In genomic region chrX:6257025-6257424, GRCh38 we compare ENCODE assay signal across 25 cellular contexts. TPM values are rescaled to one million over a fixed set of nuclear protein-coding genes. Genes with fewer than 3 reads are reported as not detected.
"Had no signal": no experiment of that assay in that cellular context is flagged by ENCODE, and none has a peak within 500 bp of the region (broad histone marks: within the 10 kb centered on the region; RNA-seq: fewer than 3 reads in every experiment).

No MANE protein-coding gene starts in this region.

- H3K36me3 ChIP-seq: left ventricle myocardium inferior, ovary, right atrium auricular region, right lobe of liver, stomach, thyroid gland, transverse colon, upper lobe of left lung, vagina had no signal

- H3K9me3 ChIP-seq: left ventricle myocardium inferior, mucosa of descending colon, ovary, right lobe of liver, stomach, testis, thyroid gland, transverse colon, vagina had no signal

- DNase-seq: islet precursor cell; left ventricle myocardium inferior; midbrain; mucosa of descending colon; naive thymus-derived CD4-positive, alpha-beta T cell; ovary; right lobe of liver; stimulated activated CD4-positive, alpha-beta T cell treated with anti-CD3 and anti-CD28 coated beads, Interleukin-1b, Interleukin-23, amount 100 ng/mL, for 48 hours; stimulated activated CD4-positive, alpha-beta T cell treated with anti-CD3 and anti-CD28 coated beads, Interleukin-2, amount 100 ng/mL, for 48 hours; stimulated activated naive B cell treated with anti-CD40 and anti-IgM and Interleukin-4, amounts not matched to agents 10 μg/mL and 1 μg/mL and 100 μg/mL, for 72 hours; stimulated activated naive CD8-positive, alpha-beta T cell treated with anti-CD3 and anti-CD28 coated beads, Interleukin-15, Interleukin-2, amounts not matched to agents 100 U/mL and 50 U/mL, for 24 hours; stomach; testis; thyroid gland; transverse colon; upper lobe of left lung had no signal

- H3K4me1 ChIP-seq: left ventricle myocardium inferior, right atrium auricular region, right lobe of liver, stomach, testis, thyroid gland, transverse colon, upper lobe of left lung, vagina had no signal

- ATAC-seq: mucosa of descending colon; naive thymus-derived CD4-positive, alpha-beta T cell; natural killer cell treated with Interleukin-12 subunit alpha and Interleukin-12 subunit beta and Interleukin-15 and Interleukin-18, amount 100 ng/mL, for 72 hours; right lobe of liver; stimulated activated naive B cell treated with anti-CD40 and anti-IgM and Interleukin-4, amounts not matched to agents 10 μg/mL and 1 μg/mL and 100 μg/mL, for 72 hours; stimulated activated naive CD8-positive, alpha-beta T cell treated with anti-CD3 and anti-CD28 coated beads, Interleukin-15, Interleukin-2, amounts not matched to agents 100 U/mL and 50 U/mL, for 24 hours had no signal

- H3K27me3 Mint-ChIP-seq: naive thymus-derived CD4-positive, alpha-beta T cell; natural killer cell treated with Interleukin-12 subunit alpha and Interleukin-12 subunit beta and Interleukin-15 and Interleukin-18, amount 100 ng/mL, for 72 hours; progenitor cell of endocrine pancreas; stimulated activated naive B cell treated with anti-CD40 and anti-IgM and Interleukin-4, amounts not matched to agents 10 μg/mL and 1 μg/mL and 100 μg/mL, for 72 hours had no signal

- H3K9me3 Mint-ChIP-seq: stimulated activated naive B cell treated with anti-CD40 and anti-IgM and Interleukin-4, amounts not matched to agents 10 μg/mL and 1 μg/mL and 100 μg/mL, for 72 hours had no signal

- H3K27me3 ChIP-seq: hepatocyte, ovary, right atrium auricular region, right lobe of liver, stomach, testis, thyroid gland, transverse colon, upper lobe of left lung, vagina had no signal

- H3K36me3 Mint-ChIP-seq: naive thymus-derived CD4-positive, alpha-beta T cell; natural killer cell treated with Interleukin-12 subunit alpha and Interleukin-12 subunit beta and Interleukin-15 and Interleukin-18, amount 100 ng/mL, for 72 hours; stimulated activated naive B cell treated with anti-CD40 and anti-IgM and Interleukin-4, amounts not matched to agents 10 μg/mL and 1 μg/mL and 100 μg/mL, for 72 hours had no signal

- H3K4me1 Mint-ChIP-seq: naive thymus-derived CD4-positive, alpha-beta T cell; stimulated activated naive B cell treated with anti-CD40 and anti-IgM and Interleukin-4, amounts not matched to agents 10 μg/mL and 1 μg/mL and 100 μg/mL, for 72 hours had no signal

- H3K27ac ChIP-seq: hepatocyte, left ventricle myocardium inferior, ovary, right atrium auricular region, right lobe of liver, stomach, testis, thyroid gland, transverse colon, upper lobe of left lung, vagina had no signal

- H3K27ac Mint-ChIP-seq: naive thymus-derived CD4-positive, alpha-beta T cell; natural killer cell treated with Interleukin-12 subunit alpha and Interleukin-12 subunit beta and Interleukin-15 and Interleukin-18, amount 100 ng/mL, for 72 hours; progenitor cell of endocrine pancreas; stimulated activated naive B cell treated with anti-CD40 and anti-IgM and Interleukin-4, amounts not matched to agents 10 μg/mL and 1 μg/mL and 100 μg/mL, for 72 hours had no signal

- H3K4me3 Mint-ChIP-seq: naive thymus-derived CD4-positive, alpha-beta T cell; natural killer cell treated with Interleukin-12 subunit alpha and Interleukin-12 subunit beta and Interleukin-15 and Interleukin-18, amount 100 ng/mL, for 72 hours; stimulated activated naive B cell treated with anti-CD40 and anti-IgM and Interleukin-4, amounts not matched to agents 10 μg/mL and 1 μg/mL and 100 μg/mL, for 72 hours had no signal

- H3K4me3 ChIP-seq: hepatocyte, left ventricle myocardium inferior, lung, mucosa of descending colon, ovary, right atrium auricular region, right lobe of liver, smooth muscle cell, stomach, testis, thyroid gland, transverse colon, upper lobe of left lung, vagina had no signal

RNA-seq across cellular contexts. Expression of gene NLGN4X, which starts 28.4 kb away (rescaled TPM):
- total RNA-seq: myocyte; naive thymus-derived CD4-positive, alpha-beta T cell; natural killer cell treated with Interleukin-12 subunit alpha and Interleukin-12 subunit beta and Interleukin-15 and Interleukin-18, amount 100 ng/mL, for 72 hours; pulmonary artery endothelial cell had no signal
